In the genomic region with DNA sequence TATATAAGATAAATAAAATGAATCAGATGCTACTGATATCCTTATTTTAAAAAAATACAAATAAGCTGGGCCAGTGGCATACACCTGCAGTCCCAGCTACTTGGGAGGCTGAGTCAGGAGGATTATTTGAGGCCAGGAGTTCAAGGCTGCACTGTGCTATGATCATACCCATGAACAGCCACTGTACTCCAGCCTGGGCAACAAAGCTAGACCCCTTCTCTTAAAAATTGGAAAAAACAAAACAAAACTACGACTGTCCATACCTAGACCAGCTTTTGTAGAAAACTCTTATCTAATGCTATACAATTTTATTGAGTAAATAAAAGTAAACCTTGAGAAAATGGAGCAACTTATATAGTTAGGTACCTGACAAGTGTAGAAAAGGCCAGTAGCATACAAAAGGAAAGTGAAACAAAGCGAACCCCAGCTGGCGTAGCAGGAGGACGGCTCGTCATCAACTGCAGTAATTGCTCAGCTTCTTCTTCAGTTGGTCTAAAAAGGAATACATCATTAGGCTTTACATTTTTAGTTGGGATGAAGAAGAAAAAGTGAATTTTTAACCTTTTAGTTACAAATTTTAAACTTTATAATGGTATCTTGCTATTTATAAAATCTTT, we compare ENCODE assay signal across 10 cellular contexts. TPM values are rescaled to one million over a fixed set of nuclear protein-coding genes. Genes with fewer than 3 reads are reported as not detected.
DNase-seq lines count a peak whose midpoint lies in the region; ATAC-seq, FAIRE-seq and TF ChIP-seq lines count a peak whose summit lies in the region.
"Had no signal": no experiment of that assay in that cellular context is flagged by ENCODE, and none has a peak within 500 bp of the region (broad histone marks: within the 10 kb centered on the region; RNA-seq: fewer than 3 reads in every experiment).

No MANE protein-coding gene starts in this region.

- peak; percentile 64 for ATAC-seq in GM19372 (IDR thresholded peaks at IDR 0.05; ENCODE audit: low read depth, unreplicated experiment)
- peak; percentile 93 for ATAC-seq in HG03439 (IDR thresholded peaks at IDR 0.05; ENCODE audit: unreplicated experiment)
- no peak for ATAC-seq in HG02884 (IDR thresholded peaks at IDR 0.05; ENCODE audit: unreplicated experiment)

- no peak for FAIRE-seq in frontal cortex (lab: Jason Lieb, UNC)

- peak overlapping the region; percentile 68 for H3K27ac ChIP-seq in CD8-positive, alpha-beta memory T cell (ENCODE audit: low read depth, low read length)
- no peak overlapping the region for H3K27ac ChIP-seq in vagina

- TF ChIP-seq POLR2A in vagina (IDR thresholded peaks at IDR 0.05): no peak

- intact Hi-C loops in head of caudate nucleus (cut with DNase I) (no loop called here), vagina (cut with DNase I) (no loop called here)

- peak overlapping the region; percentile 22 for H3K4me3 ChIP-seq in CD8-positive, alpha-beta memory T cell (ENCODE audit: low read length)
- H3K4me3 ChIP-seq in vagina: no peak overlapping the region
- H3K4me3 ChIP-seq: lung had no signal

- H3K36me3 ChIP-seq in CD8-positive, alpha-beta memory T cell (ENCODE audit: insufficient read depth, low read length): peaks cover 10% of the 10 kb centered on the region
- peaks cover 0 to 41% of the 10 kb centered on the region in 2 donors for H3K36me3 ChIP-seq in vagina

- H3K9me3 ChIP-seq in CD8-positive, alpha-beta memory T cell (ENCODE audit: low read length): no peaks in the 10 kb centered on the region
- no peaks in the 10 kb centered on the region for H3K9me3 ChIP-seq in vagina

- DNase-seq in CD8-positive, alpha-beta memory T cell: peak; percentile 4 to 67 (median 15)
- no peak for DNase-seq in frontal cortex (ENCODE audit: low spot score in 2 of 2)
- DNase-seq in head of caudate nucleus: no peak
- no peak for DNase-seq in vagina (ENCODE audit: extremely low spot score in 2 of 2)
- DNase-seq: C1 segment of cervical spinal cord had no signal

- H3K27me3 Mint-ChIP-seq in CD8-positive, alpha-beta memory T cell: no peaks in the 10 kb centered on the region
- no peaks in the 10 kb centered on the region for H3K27me3 Mint-ChIP-seq in activated naive CD4-positive, alpha-beta T cell treated with anti-CD3 and anti-CD28 coated beads, Interleukin-2, amount 50 U/mL, for 24 hours

- peaks cover 5 to 14% (median 14%) of the 10 kb centered on the region in 3 donors for H3K4me1 Mint-ChIP-seq in CD8-positive, alpha-beta memory T cell
- H3K4me1 Mint-ChIP-seq in activated naive CD4-positive, alpha-beta T cell treated with anti-CD3 and anti-CD28 coated beads, Interleukin-2, amount 50 U/mL, for 24 hours: no peaks in the 10 kb centered on the region

- TF ChIP-seq CTCF in vagina (IDR thresholded peaks at IDR 0.05): no peak

- CTCF ChIA-PET in CD8-positive, alpha-beta memory T cell (lab: Charles Lee): interaction anchor here (1.5 to 1.6 kb wide), 2 partner anchors 23 to 162 kb away, joined by 4 to 7 read pairs; partner anchors contain the start of gene INTS2

- H3K27ac Mint-ChIP-seq in CD8-positive, alpha-beta memory T cell: peak overlapping the region; percentile 90 to 99 (median 94)
- H3K27ac Mint-ChIP-seq in activated naive CD4-positive, alpha-beta T cell treated with anti-CD3 and anti-CD28 coated beads, Interleukin-2, amount 50 U/mL, for 24 hours: peak overlapping the region; percentile 46

- H3K4me1 ChIP-seq in CD8-positive, alpha-beta memory T cell (ENCODE audit: insufficient read depth, low read length): no peaks in the 10 kb centered on the region
- H3K4me1 ChIP-seq in vagina: no peaks in the 10 kb centered on the region

- no peaks in the 10 kb centered on the region for H3K9me3 Mint-ChIP-seq in CD8-positive, alpha-beta memory T cell
- H3K9me3 Mint-ChIP-seq in activated naive CD4-positive, alpha-beta T cell treated with anti-CD3 and anti-CD28 coated beads, Interleukin-2, amount 50 U/mL, for 24 hours: no peaks in the 10 kb centered on the region

- H3K27me3 ChIP-seq in CD8-positive, alpha-beta memory T cell (ENCODE audit: insufficient read depth, low read length, poor library complexity, severe bottlenecking): no peaks in the 10 kb centered on the region
- H3K27me3 ChIP-seq in vagina: no peaks in the 10 kb centered on the region

- peak overlapping the region; percentile 49 to 88 (median 79) for H3K4me3 Mint-ChIP-seq in CD8-positive, alpha-beta memory T cell
- H3K4me3 Mint-ChIP-seq in activated naive CD4-positive, alpha-beta T cell treated with anti-CD3 and anti-CD28 coated beads, Interleukin-2, amount 50 U/mL, for 24 hours: peak overlapping the region; percentile 39

- POLR2A ChIA-PET in CD8-positive, alpha-beta memory T cell (lab: Charles Lee): interaction anchor here (0.7 kb wide), 1 partner anchor 41 kb away, joined by 5 read pairs; the partner anchor contains the start of gene BRIP1

- H3K36me3 Mint-ChIP-seq in CD8-positive, alpha-beta memory T cell: peaks cover 0 to 56% (median 21%) of the 10 kb centered on the region in 3 donors
- H3K36me3 Mint-ChIP-seq in activated naive CD4-positive, alpha-beta T cell treated with anti-CD3 and anti-CD28 coated beads, Interleukin-2, amount 50 U/mL, for 24 hours: peaks cover 14% of the 10 kb centered on the region

RNA-seq across cellular contexts. Expression of gene INTS2, which starts 23.6 kb away (rescaled TPM):
- 10 to 100 TPM; 25.9 to 26.4 TPM for total RNA-seq in CD8-positive, alpha-beta memory T cell
- 3.6 TPM for polyA plus RNA-seq in CD8-positive, alpha-beta memory T cell
- total RNA-seq in frontal cortex: 26.5 TPM
- 12.8 TPM for total RNA-seq in vagina

RNA-seq across cellular contexts. Expression of gene BRIP1, which starts 40.9 kb away (rescaled TPM):
- 10 to 100 TPM; 11.3 to 11.7 TPM for total RNA-seq in CD8-positive, alpha-beta memory T cell
- 0.86 TPM for polyA plus RNA-seq in CD8-positive, alpha-beta memory T cell
- total RNA-seq in frontal cortex (6.5 TPM), vagina (0.98 TPM)

Comparison
In these comparisons a context has a peak if more than half of its experiments do, and no peak if none do; other contexts are left out.
1. DNase-seq: peak in CD8-positive, alpha-beta memory T cell (5 of 5); none in frontal cortex (0 of 2), head of caudate nucleus (0 of 42) and vagina (0 of 2).